Comparison of ENCODE assay signal across 19 cellular contexts in the genomic region with DNA sequence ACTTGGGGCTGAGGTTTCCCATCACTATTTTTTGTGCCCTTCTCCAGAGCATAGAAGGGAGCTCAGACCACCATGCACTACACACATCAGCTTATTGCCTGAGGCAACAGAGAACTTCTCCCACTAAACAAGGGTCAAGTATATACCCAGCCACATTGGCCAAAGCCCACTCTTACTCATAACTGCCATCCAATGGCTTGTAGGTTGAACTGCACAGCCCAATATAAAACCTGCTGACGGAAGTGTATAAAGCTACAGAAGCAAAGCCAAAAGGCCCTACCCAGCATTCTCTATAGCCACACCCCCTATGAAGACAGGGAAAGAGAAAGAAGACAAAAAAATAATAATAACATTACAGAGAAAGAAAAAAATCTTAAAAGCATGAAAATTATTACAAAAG.
"Had no signal": no experiment of that assay in that cellular context is flagged by ENCODE, and none has a peak within 500 bp of the region (broad histone marks: within the 10 kb centered on the region; RNA-seq: fewer than 3 reads in every experiment).

No MANE protein-coding gene starts in this region.

- H3K9me3 Mint-ChIP-seq: type B pancreatic cell had no signal

- DNase-seq: activated CD4-positive, alpha-beta memory T cell treated with anti-CD3 and anti-CD28 coated beads for 36 hours; activated CD4-positive, alpha-beta T cell treated with anti-CD3 and anti-CD28 coated beads for 48 hours; activated naive CD4-positive, alpha-beta T cell treated with Interleukin-2 at 50 U/mL for 16 hours; activated T-cell treated with anti-CD3 and anti-CD28 coated beads, Interleukin-2, amount 50 U/mL, for 48 hours; cortex of kidney; heart right ventricle; naive thymus-derived CD8-positive, alpha-beta T cell; retina; sigmoid colon; stimulated activated CD4-positive, alpha-beta T cell treated with anti-CD3 and anti-CD28 coated beads, Interleukin-4, amount 100 ng/mL, for 1 hour; stimulated activated naive CD4-positive, alpha-beta T cell; T-helper 9 cell had no signal

- H3K27ac ChIP-seq: cardiac muscle cell, epithelial cell of prostate, neural progenitor cell, sigmoid colon, thoracic aorta, vagina had no signal

- H3K9ac ChIP-seq: neural progenitor cell had no signal

- H3K4me3 ChIP-seq: cardiac muscle cell, lung, neural progenitor cell, sigmoid colon, thoracic aorta, vagina had no signal

- H3K4me3 Mint-ChIP-seq: activated CD4-positive, alpha-beta memory T cell treated with anti-CD3 and anti-CD28 coated beads for 36 hours; naive thymus-derived CD8-positive, alpha-beta T cell; neural progenitor cell; type B pancreatic cell had no signal

- H3K9me3 ChIP-seq: thoracic aorta had no signal

- H3K36me3 ChIP-seq: sigmoid colon, thoracic aorta had no signal

- ATAC-seq: naive thymus-derived CD8-positive, alpha-beta T cell had no signal

- H3K27ac Mint-ChIP-seq: activated CD4-positive, alpha-beta memory T cell treated with anti-CD3 and anti-CD28 coated beads for 36 hours; type B pancreatic cell had no signal

- H3K4me1 ChIP-seq: neural progenitor cell, vagina had no signal

- H3K4me1 Mint-ChIP-seq: neural progenitor cell had no signal

- H2AFZ ChIP-seq: neural progenitor cell had no signal

- H3K4me2 ChIP-seq: neural progenitor cell had no signal

- H3K27me3 ChIP-seq: cardiac muscle cell, heart right ventricle, neural progenitor cell, sigmoid colon, vagina had no signal

- H3K27me3 Mint-ChIP-seq: activated CD4-positive, alpha-beta memory T cell treated with anti-CD3 and anti-CD28 coated beads for 36 hours; naive thymus-derived CD8-positive, alpha-beta T cell; type B pancreatic cell had no signal
